In genomic region chr7:112940314-112940732, GRCh38 we compare ENCODE assay signal across 8 cellular contexts.
A peak's percentile ranks its signal among the peaks of the same experiment; 100 is the strongest.
DNase-seq lines count a peak whose midpoint lies in the region; ATAC-seq, FAIRE-seq and TF ChIP-seq lines count a peak whose summit lies in the region.

No MANE protein-coding gene starts in this region.

- no peaks in the 10 kb centered on the region for H3K9me3 ChIP-seq in small intestine (ENCODE audit: control insufficient read depth, low read depth)

- no peaks in the 10 kb centered on the region for H3K27me3 Mint-ChIP-seq in WTC11 (ENCODE audit: low read depth)

- no peak for TF ChIP-seq CTCF in WTC11 (IDR thresholded peaks at IDR 0.05)

- peak overlapping the region; percentile 99 for H3K27ac Mint-ChIP-seq in WTC11

- H3K4me1 ChIP-seq in small intestine (ENCODE audit: control insufficient read depth in 2 of 2, insufficient read depth in 1 of 2, low read depth in 1 of 2, low read length in 1 of 2), result peaks cover 1 to 4% of the 10 kb centered on the region in 2 donors

- H3K4me1 Mint-ChIP-seq in WTC11, result peaks cover 28% of the 10 kb centered on the region

- peak; percentile 35 for ATAC-seq in HG03025 (IDR thresholded peaks at IDR 0.05; ENCODE audit: low FRiP score, unreplicated experiment)
- peak; percentile 41 for ATAC-seq in WTC11
- peak; percentile 43 for ATAC-seq in left ventricle myocardium superior

- peak overlapping the region; percentile 9 to 91 for H3K4me3 ChIP-seq in small intestine (ENCODE audit: low read depth in 1 of 2, low read length in 2 of 2)

- DNase-seq in NCI-H82 treated with DMSO at 0.1 percent for 48 hours (lab: John Stamatoyannopoulos, UW; ENCODE audit: unreplicated experiment) (peak; percentile 37), NCI-H82 (lab: John Stamatoyannopoulos, UW) (no peak), WTC11 (ENCODE audit: low spot score) (no peak), left ventricle myocardium superior (no peak), small intestine (no peak), HK-2 (ENCODE audit: unreplicated experiment) (no peak), retina (no peak)

- no peaks in the 10 kb centered on the region for H3K9me3 Mint-ChIP-seq in WTC11

- peak overlapping the region; percentile 92 for H3K4me3 Mint-ChIP-seq in WTC11

- CTCF ChIA-PET in WTC11 (lab: Charles Lee), result interaction anchor here (0.6 to 1.1 kb wide), 5 partner anchors 9 to 1085 kb away, joined by 3 to 7 read pairs (median 3); partner anchors contain the start of gene GPR85

- H3K36me3 Mint-ChIP-seq in WTC11, result no peaks in the 10 kb centered on the region

- intact Hi-C loops in left ventricle myocardium superior (cut with micrococcal nuclease), result no loop called here

- 7 to 13% (median 11%) methylated on average over 8 of the region's 8 CpGs for WGBS in small intestine, 3 donors

- H3K36me3 ChIP-seq in small intestine (ENCODE audit: control insufficient read depth in 2 of 2, insufficient read depth in 2 of 2, low read length in 2 of 2), result no peaks in the 10 kb centered on the region

- FAIRE-seq in small intestine (lab: Jason Lieb, UNC), result no peak

- peak overlapping the region in 1 of 2 donors; percentile 91 for H3K27ac ChIP-seq in small intestine (ENCODE audit: low read depth in 1 of 2, low read length in 1 of 2)

- POLR2A ChIA-PET in WTC11 (lab: Charles Lee), result interaction anchor here (0.6 to 1.5 kb wide), 7 partner anchors 10 to 1403 kb away, joined by 3 to 8 read pairs (median 3); partner anchors contain the start of genes GPR85 and IFRD1

- H3K27me3 ChIP-seq in small intestine (ENCODE audit: control insufficient read depth in 2 of 2, insufficient read depth in 2 of 2, low read length in 2 of 2), result no peaks in the 10 kb centered on the region

TF ChIP-seq in WTC11, 78 proteins besides CTCF, POLR2A, EP300 and RAD21:
- no peak for TF ChIP-seq KAT7 (CRISPR knock-in tag; IDR thresholded peaks at IDR 0.05; ENCODE audit: borderline replicate concordance)
- TF ChIP-seq FOXP4 (CRISPR knock-in tag; IDR thresholded peaks at IDR 0.05), result 0 out of 2 replicates have a peak, but pooled peaks have one; percentile 22
- TF ChIP-seq ETV6 (CRISPR knock-in tag; IDR thresholded peaks at IDR 0.05), result 0 out of 2 replicates have a peak, but pooled peaks have one; percentile 38
- TF ChIP-seq USF2 (CRISPR knock-in tag; IDR thresholded peaks at IDR 0.05), result 0 out of 2 replicates have a peak, but pooled peaks have one; percentile 12
- no peak for TF ChIP-seq HMGA2 (CRISPR knock-in tag; IDR thresholded peaks at IDR 0.05)
